Comparison of ENCODE assay signal across 20 cellular contexts in the genomic region with DNA sequence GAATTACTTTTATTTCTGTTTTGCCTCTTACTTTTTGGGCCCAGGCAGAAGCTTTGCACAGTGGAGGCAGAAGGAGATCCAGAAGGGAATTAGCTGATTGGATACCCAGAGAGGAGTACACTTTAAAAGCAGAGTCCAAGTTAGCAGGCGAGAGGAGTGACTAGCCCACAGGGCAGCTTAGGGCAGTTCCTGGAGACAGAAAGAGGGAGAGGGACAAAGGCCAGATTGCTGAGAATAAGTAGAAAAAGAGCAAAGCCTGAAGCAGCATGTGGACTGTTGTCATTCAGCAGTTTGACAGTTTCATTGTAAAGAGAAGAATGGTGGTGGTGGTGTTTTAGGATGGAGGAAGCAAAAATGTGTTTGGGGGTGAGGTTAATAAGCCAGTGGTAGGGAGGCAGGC.
"Had no signal": no experiment of that assay in that cellular context is flagged by ENCODE, and none has a peak within 500 bp of the region (broad histone marks: within the 10 kb centered on the region; RNA-seq: fewer than 3 reads in every experiment).

No MANE protein-coding gene starts in this region.

- H3K27ac ChIP-seq: SJSA1, SK-N-MC had no signal

- H3K36me3 ChIP-seq: MG63, SJSA1 had no signal

- H3K27me3 ChIP-seq: MG63, SJSA1 had no signal

- H3K4me3 ChIP-seq: MG63, SJSA1, SK-N-MC had no signal

- DNase-seq: Karpas-422, KBM-7, MG63, NCI-H1092 treated with DMSO at 0.1 percent for 48 hours, NCI-H1436 treated with DMSO at 0.1 percent for 48 hours, NCI-H1694 treated with DMSO at 0.1 percent for 48 hours, NCI-H1930, NCI-H2081, NCI-H2107, NCI-H2227 treated with DMSO at 0.1 percent for 48 hours, NCI-H446, NCI-H510A, NCI-H524 treated with DMSO at 0.1 percent for 48 hours, NCI-H69, NCI-H774, Right ventricle myocardium superior, RPMI8226, SIG-M5 had no signal
